ENCODE assay signal across 13 cellular contexts in genomic region chr2:48914477-48915077, GRCh38.
DNase-seq lines count a peak whose midpoint lies in the region; ATAC-seq and TF ChIP-seq lines count a peak whose summit lies in the region.
"Had no signal": no experiment of that assay in that cellular context is flagged by ENCODE, and none has a peak within 500 bp of the region (broad histone marks: within the 10 kb centered on the region; RNA-seq: fewer than 3 reads in every experiment).

No MANE protein-coding gene starts in this region.

- H3K9me3 ChIP-seq in MM.1S (replicated peaks; ENCODE audit: insufficient read depth, low read length) = 0 out of 2 replicates have a peak, but pooled peaks cover 3% of the 10 kb centered on the region
- peaks cover 0 to 3% (median 0%) of the 10 kb centered on the region in 4 donors for H3K9me3 ChIP-seq in stomach
- H3K9me3 ChIP-seq: upper lobe of left lung had no signal

- H3K79me2 ChIP-seq in MM.1S (ENCODE audit: low read length) = no peaks in the 10 kb centered on the region

- DNase-seq in MM.1S = peak; percentile 87
- no peak for DNase-seq in stomach
- DNase-seq in NCI-H1694 treated with DMSO at 0.1 percent for 48 hours (lab: John Stamatoyannopoulos, UW) = no peak
- no peak for DNase-seq in activated naive CD4-positive, alpha-beta T cell treated with anti-CD3 and anti-CD28 coated beads, Interleukin-2, amount 50 U/mL, for 16 hours
- no peak for DNase-seq in nephron progenitor cell
- DNase-seq: activated CD8-positive, alpha-beta memory T cell treated with anti-CD3 and anti-CD28 coated beads, Interleukin-2, amount 50 U/mL, for 48 hours; Karpas-422; upper lobe of left lung had no signal

- H3K4me3 Mint-ChIP-seq in nephron progenitor cell = no peak overlapping the region

- H3K36me3 ChIP-seq in MM.1S (replicated peaks; ENCODE audit: insufficient read depth, low read length) (no peaks in the 10 kb centered on the region), stomach (no peaks in the 10 kb centered on the region)
- H3K36me3 ChIP-seq: upper lobe of left lung had no signal

- H3K36me3 Mint-ChIP-seq in nephron progenitor cell (ENCODE audit: low read depth) = no peaks in the 10 kb centered on the region

- intact Hi-C loops in stomach (cut with DNase I; ENCODE audit: low total_unique reads) = no loop called here

- H3K9me3 Mint-ChIP-seq in nephron progenitor cell = peaks cover 6% of the 10 kb centered on the region

- H3K4me3 ChIP-seq in MM.1S (ENCODE audit: low read length) (no peak overlapping the region), stomach (no peak overlapping the region)
- H3K4me3 ChIP-seq: skin epidermis, upper lobe of left lung had no signal

- TF ChIP-seq POLR2A in stomach (IDR thresholded peaks at IDR 0.05) = no peak

- ATAC-seq in GM18498 (IDR thresholded peaks at IDR 0.05; ENCODE audit: unreplicated experiment) (peak; percentile 95), GM19395 (IDR thresholded peaks at IDR 0.05; ENCODE audit: unreplicated experiment) (peak; percentile 93), HG02870 (IDR thresholded peaks at IDR 0.05; ENCODE audit: unreplicated experiment) (peak; percentile 72)
- ATAC-seq: left lobe of liver had no signal

- no peaks in the 10 kb centered on the region for H3K9me2 ChIP-seq in MM.1S (replicated peaks; ENCODE audit: insufficient read depth, low read length)

- peak overlapping the region; percentile 51 for H3K4me2 ChIP-seq in MM.1S (ENCODE audit: low read depth, low read length)

- peaks cover 42% of the 10 kb centered on the region for H3K4me1 ChIP-seq in MM.1S (ENCODE audit: low read length)
- H3K4me1 ChIP-seq in stomach = no peaks in the 10 kb centered on the region
- H3K4me1 ChIP-seq: upper lobe of left lung had no signal

- no peak overlapping the region for H3K27ac Mint-ChIP-seq in nephron progenitor cell

- H3F3A ChIP-seq in MM.1S (ENCODE audit: insufficient read depth, low read length) = peaks cover 23% of the 10 kb centered on the region

- H3K9ac ChIP-seq in MM.1S (ENCODE audit: low read length) = peak overlapping the region; percentile 14; the same call in 1 of the 2 replicates

- no peak overlapping the region for H2AFZ ChIP-seq in MM.1S (ENCODE audit: low read length)

- TF ChIP-seq EP300 in stomach (IDR thresholded peaks at IDR 0.05) = no peak

- H3K27me3 ChIP-seq in MM.1S (replicated peaks; ENCODE audit: insufficient read depth, low read length) (no peaks in the 10 kb centered on the region), stomach (no peaks in the 10 kb centered on the region)
- H3K27me3 ChIP-seq: upper lobe of left lung had no signal

- H3K27ac ChIP-seq in MM.1S (ENCODE audit: low read length) = peak overlapping the region; percentile 92
- no peak overlapping the region for H3K27ac ChIP-seq in stomach
- H3K27ac ChIP-seq: skin epidermis, upper lobe of left lung had no signal

- H3K27me3 Mint-ChIP-seq in nephron progenitor cell (ENCODE audit: low read depth, poor library complexity) = peaks cover 10% of the 10 kb centered on the region

- TF ChIP-seq CTCF in MM.1S (IDR thresholded peaks at IDR 0.05; ENCODE audit: low read length) (no peak), stomach (IDR thresholded peaks at IDR 0.05) (no peak), nephron progenitor cell (IDR thresholded peaks at IDR 0.05) (no peak)

- WGBS in stomach, 5 donors = 12 to 34% (median 26%) methylated on average over 1 of the region's 1 CpG

- H3K4me1 Mint-ChIP-seq in nephron progenitor cell = no peaks in the 10 kb centered on the region

- no peaks in the 10 kb centered on the region for H4K20me1 ChIP-seq in MM.1S (ENCODE audit: insufficient read depth, low read length)
